ENCODE assay signal across 1 cellular context in genomic region chr11:96309001-96309642, GRCh38.
TF ChIP-seq lines count a peak whose summit lies in the region.

No MANE protein-coding gene starts in this region.

TF ChIP-seq in IMR-90, 13 proteins besides CTCF, POLR2A, EP300 and RAD21:
- TF ChIP-seq MXI1 (IDR thresholded peaks at IDR 0.05; ENCODE audit: borderline replicate concordance, low read depth, low read length), result no peak
- TF ChIP-seq NFE2L2 (IDR thresholded peaks at IDR 0.05; ENCODE audit: low read depth, low read length), result no peak
- no peak for TF ChIP-seq FOS (IDR thresholded peaks at IDR 0.05; ENCODE audit: low read depth, low read length)
- TF ChIP-seq RFX5 (IDR thresholded peaks at IDR 0.05; ENCODE audit: low read depth, low read length), result no peak
- TF ChIP-seq CEBPB (IDR thresholded peaks at IDR 0.05; ENCODE audit: low read depth, low read length), result no peak
- no peak for TF ChIP-seq MAZ (IDR thresholded peaks at IDR 0.05; ENCODE audit: borderline replicate concordance, low read depth, low read length)
- TF ChIP-seq ELK1 (IDR thresholded peaks at IDR 0.05; ENCODE audit: borderline replicate concordance, low read depth, low read length), result no peak
- no peak for TF ChIP-seq CHD1 (IDR thresholded peaks at IDR 0.05; ENCODE audit: low read depth, low read length)
- no peak for TF ChIP-seq RCOR1 (IDR thresholded peaks at IDR 0.05; ENCODE audit: insufficient replicate concordance, low read length)
- TF ChIP-seq, protein P1, sequence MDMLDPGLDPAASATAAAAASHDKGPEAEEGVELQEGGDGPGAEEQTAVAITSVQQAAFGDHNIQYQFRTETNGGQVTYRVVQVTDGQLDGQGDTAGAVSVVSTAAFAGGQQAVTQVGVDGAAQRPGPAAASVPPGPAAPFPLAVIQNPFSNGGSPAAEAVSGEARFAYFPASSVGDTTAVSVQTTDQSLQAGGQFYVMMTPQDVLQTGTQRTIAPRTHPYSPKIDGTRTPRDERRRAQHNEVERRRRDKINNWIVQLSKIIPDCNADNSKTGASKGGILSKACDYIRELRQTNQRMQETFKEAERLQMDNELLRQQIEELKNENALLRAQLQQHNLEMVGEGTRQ (IDR thresholded peaks at IDR 0.05; ENCODE audit: low read depth, low read length), result no peak
- TF ChIP-seq SMC3 (IDR thresholded peaks at IDR 0.05; ENCODE audit: low read depth, low read length), result no peak
- no peak for TF ChIP-seq BHLHE40 (IDR thresholded peaks at IDR 0.05; ENCODE audit: low read depth, low read length)
- no peak for TF ChIP-seq MAFK (IDR thresholded peaks at IDR 0.05; ENCODE audit: low read depth, low read length)
